In genomic region chr19:8335343-8336071, GRCh38 we compare ENCODE assay signal across 8 cellular contexts. TPM values are rescaled to one million over a fixed set of nuclear protein-coding genes. Genes with fewer than 3 reads are reported as not detected.
DNase-seq lines count a peak whose midpoint lies in the region; ATAC-seq, FAIRE-seq and TF ChIP-seq lines count a peak whose summit lies in the region.

No MANE protein-coding gene starts in this region.

- H3K36me3 ChIP-seq in K562 (ENCODE audit: control insufficient read depth, insufficient read depth, low read length), result no peaks in the 10 kb centered on the region

- no peak overlapping the region for H3K27ac ChIP-seq in K562 (ENCODE audit: extremely low read depth, low read depth, low read length)
- H3K27ac ChIP-seq in substantia nigra (ENCODE audit: low read depth, low read length, poor library complexity, severe bottlenecking), result no peak overlapping the region

- BruUV-seq in K562 (replicated peaks; lab: Mats Ljungman, UMichigan), result no TSS peak

- intact Hi-C loops in K562 (cut with micrococcal nuclease), result no loop called here

- H3K36me3 Mint-ChIP-seq in nephron (ENCODE audit: low read depth), result no peaks in the 10 kb centered on the region

- H3K9me3 ChIP-seq in K562 (replicated peaks; ENCODE audit: control insufficient read depth, insufficient read depth, low read depth, low read length), result no peaks in the 10 kb centered on the region

- no peaks in the 10 kb centered on the region for H3K79me2 ChIP-seq in K562 (ENCODE audit: control insufficient read depth, insufficient read depth, low read length)

- H3K4me3 ChIP-seq in GM12864 (ENCODE audit: low read depth, low read length) (peak overlapping the region; percentile 36; the same call in 1 of the 2 replicates), K562 (peak overlapping the region; percentile 30; the same call in 1 of the 2 replicates)

- H3K4me1 Mint-ChIP-seq in nephron, result peaks cover 3% of the 10 kb centered on the region

- peaks cover 0 to 36% of the 10 kb centered on the region in 2 experiments; a peak in 3 of 5 replicates for H3K4me1 ChIP-seq in K562 (replicated peaks in 1 of 2; ENCODE audit: control insufficient read depth in 2 of 2, insufficient read depth in 2 of 2, low read length in 2 of 2)

- no peaks in the 10 kb centered on the region for H3K9me1 ChIP-seq in K562 (ENCODE audit: control insufficient read depth, insufficient read depth, low read length)

- POLR2A ChIA-PET in K562 (lab: Yijun Ruan, JAX), result interaction anchor here (0.6 to 3.8 kb wide), 6 partner anchors 8 to 68 kb away, joined by 3 to 34 read pairs (median 6); partner anchors contain the start of genes NDUFA7 and RPS28

- peaks cover 13 to 33% of the 10 kb centered on the region in 2 experiments; a peak in 4 of 5 replicates for H3K27me3 ChIP-seq in K562 (ENCODE audit: control insufficient read depth in 2 of 2, insufficient read depth in 2 of 2, low read length in 2 of 2)

- peak overlapping the region; percentile 37 to 74 (median 66) for H3K4me3 Mint-ChIP-seq in nephron

- H2AFZ ChIP-seq in K562 (ENCODE audit: low read depth, low read length), result peak overlapping the region; percentile 45; the same call in 1 of the 2 replicates

- in situ Hi-C loops in K562 (cut with MboI), result no loop called here

- no peak overlapping the region for H3K27ac Mint-ChIP-seq in nephron

- no peaks in the 10 kb centered on the region for H4K20me1 ChIP-seq in K562 (replicated peaks; ENCODE audit: control insufficient read depth, insufficient read depth, low read length)

- TF ChIP-seq POLR2A in K562 (conservative IDR thresholded peaks at IDR 0.05), result no peak

- H3K4me2 ChIP-seq in K562 (ENCODE audit: insufficient read depth, low read length), result no peak overlapping the region

- no peak for TF ChIP-seq EP300 in K562 (IDR thresholded peaks at IDR 0.05; ENCODE audit: low read length)

- H3K27me3 Mint-ChIP-seq in nephron (ENCODE audit: low read depth), result peaks cover 85% of the 10 kb centered on the region

- H3K9me3 Mint-ChIP-seq in nephron, result no peaks in the 10 kb centered on the region

- ATAC-seq in HG03521 (IDR thresholded peaks at IDR 0.05; ENCODE audit: unreplicated experiment), result peak; percentile 29
- ATAC-seq in K562, result peak; percentile 60

- DNase-seq in GM12864 (ENCODE audit: low read depth), result no peak
- peak in 2 of 4 experiments; percentile 47 to 52 for DNase-seq in K562 (ENCODE audit: extremely low read depth in 1 of 4, low spot score in 3 of 4)
- DNase-seq in SW480 (ENCODE audit: low spot score), result no peak
- DNase-seq in amniotic stem cell (lab: John Stamatoyannopoulos, UW), result no peak
- no peak for DNase-seq in HUDEP-2 (lab: John Stamatoyannopoulos, UW; ENCODE audit: unreplicated experiment in 76 of 76)
- no peak for DNase-seq in substantia nigra (lab: John Stamatoyannopoulos, UW)

- CTCF ChIA-PET in K562 (lab: Yijun Ruan, JAX; ENCODE audit: low intra/inter-chr PET ratio), result interaction anchor here (0.7 kb wide), 1 partner anchor 17 kb away, joined by 3 read pairs; no protein-coding TSS in a partner anchor

- WGBS in K562 (ENCODE audit: insufficient coverage, low coverage, missing lambda C conversion rate), result 20% methylated on average over 35 of the region's 79 CpGs

- no peak for FAIRE-seq in K562 (lab: Jason Lieb, UNC)

- TF ChIP-seq CTCF in GM12864 (IDR thresholded peaks at IDR 0.05; ENCODE audit: low read depth, low read length, missing control alignments) (peak; percentile 39), K562 (IDR thresholded peaks at IDR 0.05 in 2 of 3, conservative IDR thresholded peaks at IDR 0.05 in 1 of 3; ENCODE audit: insufficient read depth in 2 of 3, low read depth in 1 of 3, low read length in 3 of 3) (peak; percentile 12 to 47 (median 21); a peak in 2 of 6 replicates), nephron (IDR thresholded peaks at IDR 0.05; ENCODE audit: unreplicated experiment in 3 of 3) (peak in 1 of 3 experiments; percentile 16)

- no peak for TF ChIP-seq RAD21 in K562 (CRISPR knock-in tag; conservative IDR thresholded peaks at IDR 0.05 in 1 of 2, IDR thresholded peaks at IDR 0.05 in 1 of 2)

- H3K9ac ChIP-seq in K562 (ENCODE audit: insufficient read depth in 1 of 2, low read depth in 2 of 2, low read length in 2 of 2), result peak overlapping the region in 1 of 2 experiments; percentile 10; a peak in 1 of 4 replicates

RNA-seq across cellular contexts. Expression of gene KANK3, which starts 7.6 kb away (rescaled TPM):
- total RNA-seq in K562 (2011; cell fraction: chromatin; rRNA removed; ENCODE audit: low replicate concordance), result 0.44 and 1.0 TPM in 2 replicates
- total RNA-seq in K562 (2011; cell fraction: nucleolus; rRNA removed), result 0.53 and 0.83 TPM in 2 replicates
- total RNA-seq in K562 (2011; cell fraction: nucleoplasm; rRNA removed), result 0.76 and 0.95 TPM in 2 replicates
- total RNA-seq in K562 (2014; rRNA removed) (not detected in 2 replicates), K562 (2014; rRNA removed; fragmentation: Illumina TruSeq; extraction: Trizol) (not detected in 2 replicates), K562 (2015; rRNA removed; fragmentation: Illumina TruSeq; extraction: Trizol) (not detected in 2 replicates), K562 (2021) (0.22 and 0.40 TPM in 2 replicates)
- polyA plus RNA-seq in K562 (2011; rRNA removed) (0.08 TPM in 2 replicates), K562 (2014; fragmentation: Illumina TruSeq; extraction: Trizol) (0.06 TPM in 1 of 2 replicates, not detected in the other), K562 (2014; fragmentation: Nextera tagmentation; extraction: Ambion mirVana) (under 1 TPM in 1 of 2 experiments, not detected in 1; 0.03 TPM), K562 (2014; rRNA removed) (not detected in 2 replicates)
- 0.10 and 0.27 TPM in 2 replicates for polyA plus RNA-seq in K562 (2011; cell fraction: cytosol; rRNA removed)
- polyA plus RNA-seq in K562 (2011; cell fraction: nucleus; rRNA removed), result 0.41 and 0.82 TPM in 2 replicates
- 0.14 and 0.18 TPM in 2 replicates for polyA plus RNA-seq in K562 (2012)
- not detected in 2 replicates for polyA minus RNA-seq in K562 (2011; rRNA and poly(A)+ RNA removed)
- polyA minus RNA-seq in K562 (2011; cell fraction: cytosol; rRNA and poly(A)+ RNA removed), result not detected in 2 replicates
- polyA minus RNA-seq in K562 (2011; cell fraction: nucleus; rRNA and poly(A)+ RNA removed), result 0.11 and 0.54 TPM in 2 replicates

RNA-seq across cellular contexts. Expression of gene RPS28, which starts 14.2 kb away (rescaled TPM):
- total RNA-seq in K562 (2011; cell fraction: chromatin; rRNA removed; ENCODE audit: low replicate concordance), result 88.1 and 153 TPM in 2 replicates
- total RNA-seq in K562 (2011; cell fraction: nucleolus; rRNA removed), result 167 TPM in 2 replicates
- 206 and 397 TPM in 2 replicates for total RNA-seq in K562 (2011; cell fraction: nucleoplasm; rRNA removed)
- total RNA-seq in K562 (2014; rRNA removed) (1,864 and 2,438 TPM in 2 replicates), K562 (2014; rRNA removed; fragmentation: Illumina TruSeq; extraction: Trizol) (130 and 165 TPM in 2 replicates), K562 (2015; rRNA removed; fragmentation: Illumina TruSeq; extraction: Trizol) (471 and 527 TPM in 2 replicates), K562 (2021) (2,747 and 3,081 TPM in 2 replicates)
- polyA plus RNA-seq in K562 (2011; rRNA removed) (662 and 1,013 TPM in 2 replicates), K562 (2014; fragmentation: Illumina TruSeq; extraction: Trizol) (866 and 1,057 TPM in 2 replicates), K562 (2014; fragmentation: Nextera tagmentation; extraction: Ambion mirVana) (1,000 to 10,000 TPM; 2,724 to 2,827 TPM), K562 (2014; rRNA removed) (1,303 and 1,847 TPM in 2 replicates)
- 1,028 and 1,084 TPM in 2 replicates for polyA plus RNA-seq in K562 (2011; cell fraction: cytosol; rRNA removed)
- 641 and 754 TPM in 2 replicates for polyA plus RNA-seq in K562 (2011; cell fraction: nucleus; rRNA removed)
- polyA plus RNA-seq in K562 (2012), result 3,105 and 3,833 TPM in 2 replicates
- polyA minus RNA-seq in K562 (2011; rRNA and poly(A)+ RNA removed), result 177 and 211 TPM in 2 replicates
- 416 and 590 TPM in 2 replicates for polyA minus RNA-seq in K562 (2011; cell fraction: cytosol; rRNA and poly(A)+ RNA removed)
- polyA minus RNA-seq in K562 (2011; cell fraction: nucleus; rRNA and poly(A)+ RNA removed), result 61.5 and 90.0 TPM in 2 replicates

RNA-seq across cellular contexts. Expression of gene NDUFA7, which starts 14.3 kb away (rescaled TPM):
- total RNA-seq in K562 (2011; cell fraction: chromatin; rRNA removed; ENCODE audit: low replicate concordance), result 14.3 and 43.7 TPM in 2 replicates
- total RNA-seq in K562 (2011; cell fraction: nucleolus; rRNA removed), result 43.4 and 46.7 TPM in 2 replicates
- 37.7 and 37.8 TPM in 2 replicates for total RNA-seq in K562 (2011; cell fraction: nucleoplasm; rRNA removed)
- total RNA-seq in K562 (2014; rRNA removed), result 114 and 148 TPM in 2 replicates
- total RNA-seq in K562 (2014; rRNA removed; fragmentation: Illumina TruSeq; extraction: Trizol), result 49.8 and 70.8 TPM in 2 replicates
- 134 and 142 TPM in 2 replicates for total RNA-seq in K562 (2015; rRNA removed; fragmentation: Illumina TruSeq; extraction: Trizol)
- 101 and 105 TPM in 2 replicates for total RNA-seq in K562 (2021)
- polyA plus RNA-seq in K562 (2011; rRNA removed), result 79.6 and 135 TPM in 2 replicates
- polyA plus RNA-seq in K562 (2011; cell fraction: cytosol; rRNA removed), result 201 and 321 TPM in 2 replicates
- polyA plus RNA-seq in K562 (2011; cell fraction: nucleus; rRNA removed), result 93.7 and 110 TPM in 2 replicates
- polyA plus RNA-seq in K562 (2012), result 150 and 163 TPM in 2 replicates
- 212 and 228 TPM in 2 replicates for polyA plus RNA-seq in K562 (2014; fragmentation: Illumina TruSeq; extraction: Trizol)
- polyA plus RNA-seq in K562 (2014; fragmentation: Nextera tagmentation; extraction: Ambion mirVana), result 100 to 1,000 TPM; 312 to 348 TPM
- 152 and 187 TPM in 2 replicates for polyA plus RNA-seq in K562 (2014; rRNA removed)
- polyA minus RNA-seq in K562 (2011; rRNA and poly(A)+ RNA removed), result 23.9 and 35.3 TPM in 2 replicates
- 67.7 and 108 TPM in 2 replicates for polyA minus RNA-seq in K562 (2011; cell fraction: cytosol; rRNA and poly(A)+ RNA removed)
- polyA minus RNA-seq in K562 (2011; cell fraction: nucleus; rRNA and poly(A)+ RNA removed), result 13.7 and 28.9 TPM in 2 replicates

RNA-seq across cellular contexts. Expression of gene CD320, which starts 27.3 kb away (rescaled TPM):
- total RNA-seq in K562 (2011; cell fraction: chromatin; rRNA removed; ENCODE audit: low replicate concordance), result 13.8 and 50.6 TPM in 2 replicates
- total RNA-seq in K562 (2011; cell fraction: nucleolus; rRNA removed), result 113 and 115 TPM in 2 replicates
- 51.0 and 58.3 TPM in 2 replicates for total RNA-seq in K562 (2011; cell fraction: nucleoplasm; rRNA removed)
- total RNA-seq in K562 (2014; rRNA removed) (71.4 and 100 TPM in 2 replicates), K562 (2014; rRNA removed; fragmentation: Illumina TruSeq; extraction: Trizol) (7.9 and 13.3 TPM in 2 replicates), K562 (2015; rRNA removed; fragmentation: Illumina TruSeq; extraction: Trizol) (42.3 and 45.6 TPM in 2 replicates), K562 (2021) (94.5 and 97.0 TPM in 2 replicates)
- polyA plus RNA-seq in K562 (2011; rRNA removed) (34.4 and 42.4 TPM in 2 replicates), K562 (2014; fragmentation: Illumina TruSeq; extraction: Trizol) (29.4 and 47.0 TPM in 2 replicates), K562 (2014; fragmentation: Nextera tagmentation; extraction: Ambion mirVana) (1 to 10 TPM in 1 of 2 experiments, under 1 TPM in 1; 0.45 to 2.5 TPM), K562 (2014; rRNA removed) (75.0 and 81.0 TPM in 2 replicates)
- polyA plus RNA-seq in K562 (2011; cell fraction: cytosol; rRNA removed), result 79.7 and 224 TPM in 2 replicates
- 32.2 and 55.2 TPM in 2 replicates for polyA plus RNA-seq in K562 (2011; cell fraction: nucleus; rRNA removed)
- polyA plus RNA-seq in K562 (2012), result 63.8 and 67.0 TPM in 2 replicates
- polyA minus RNA-seq in K562 (2011; rRNA and poly(A)+ RNA removed), result 4.9 and 8.8 TPM in 2 replicates
- 23.0 and 32.5 TPM in 2 replicates for polyA minus RNA-seq in K562 (2011; cell fraction: cytosol; rRNA and poly(A)+ RNA removed)
- 8.1 and 8.7 TPM in 2 replicates for polyA minus RNA-seq in K562 (2011; cell fraction: nucleus; rRNA and poly(A)+ RNA removed)

RNA-seq across cellular contexts. Expression of gene ANGPTL4, which starts 28.4 kb away (rescaled TPM):
- 0.35 and 2.5 TPM in 2 replicates for total RNA-seq in K562 (2011; cell fraction: chromatin; rRNA removed; ENCODE audit: low replicate concordance)
- total RNA-seq in K562 (2011; cell fraction: nucleolus; rRNA removed), result 1.8 and 4.8 TPM in 2 replicates
- 1.4 and 1.8 TPM in 2 replicates for total RNA-seq in K562 (2011; cell fraction: nucleoplasm; rRNA removed)
- total RNA-seq in K562 (2014; rRNA removed) (0.05 and 0.33 TPM in 2 replicates), K562 (2014; rRNA removed; fragmentation: Illumina TruSeq; extraction: Trizol) (not detected in 2 replicates), K562 (2015; rRNA removed; fragmentation: Illumina TruSeq; extraction: Trizol) (0.08 and 0.22 TPM in 2 replicates), K562 (2021) (0.20 and 0.24 TPM in 2 replicates)
- polyA plus RNA-seq in K562 (2011; rRNA removed) (0.64 and 0.77 TPM in 2 replicates), K562 (2014; fragmentation: Illumina TruSeq; extraction: Trizol) (0.32 TPM in 1 of 2 replicates, not detected in the other), K562 (2014; fragmentation: Nextera tagmentation; extraction: Ambion mirVana) (not detected), K562 (2014; rRNA removed) (0.15 and 0.85 TPM in 2 replicates)
- polyA plus RNA-seq in K562 (2011; cell fraction: cytosol; rRNA removed), result 0.46 and 3.3 TPM in 2 replicates
- 0.94 and 4.1 TPM in 2 replicates for polyA plus RNA-seq in K562 (2011; cell fraction: nucleus; rRNA removed)
- polyA plus RNA-seq in K562 (2012), result 0.61 and 0.65 TPM in 2 replicates
- polyA minus RNA-seq in K562 (2011; rRNA and poly(A)+ RNA removed), result 0.46 TPM in 1 of 2 replicates, not detected in the other
- 2.3 TPM in 1 of 2 replicates, not detected in the other for polyA minus RNA-seq in K562 (2011; cell fraction: cytosol; rRNA and poly(A)+ RNA removed)
- 0.78 and 1.8 TPM in 2 replicates for polyA minus RNA-seq in K562 (2011; cell fraction: nucleus; rRNA and poly(A)+ RNA removed)
